In the genomic region with DNA sequence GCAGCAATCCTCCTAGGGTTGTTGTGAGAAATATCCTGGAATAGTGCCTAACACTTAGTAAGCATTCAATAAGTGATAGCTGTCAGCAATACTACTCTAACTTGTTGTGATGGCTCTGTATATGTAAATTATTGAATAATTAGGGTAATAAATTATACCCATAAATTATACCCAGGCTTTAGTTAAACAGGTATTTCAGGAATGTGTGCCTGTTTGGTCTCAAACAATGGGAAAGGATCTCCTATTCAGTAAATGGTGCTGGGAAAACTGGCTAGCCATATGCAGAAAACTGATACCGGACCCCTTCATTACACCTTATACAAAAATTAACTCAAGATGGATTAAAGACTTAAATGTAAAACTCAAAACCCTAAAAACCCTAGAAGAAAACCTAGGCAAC, we compare ENCODE assay signal across 39 cellular contexts. TPM values are rescaled to one million over a fixed set of nuclear protein-coding genes. Genes with fewer than 3 reads are reported as not detected.
"Had no signal": no experiment of that assay in that cellular context is flagged by ENCODE, and none has a peak within 500 bp of the region (broad histone marks: within the 10 kb centered on the region; RNA-seq: fewer than 3 reads in every experiment).

No MANE protein-coding gene starts in this region.

- H3K36me3 Mint-ChIP-seq: activated CD4-positive, alpha-beta memory T cell treated with anti-CD3 and anti-CD28 coated beads for 36 hours; activated naive CD4-positive, alpha-beta T cell treated with anti-CD3 and anti-CD28 coated beads, Interleukin-2, amount 50 U/mL, for 72 hours; activated naive CD8-positive, alpha-beta T cell treated with anti-CD3 and anti-CD28 coated beads for 36 hours; brain had no signal

- FAIRE-seq: astrocyte, bronchial epithelial cell, TTC549 had no signal

- H3K36me3 ChIP-seq: adrenal gland, cardiac muscle cell had no signal

- DNase-seq: activated B cell treated with CpG ODN at 0.5 μM for 24 hours; activated CD4-positive, alpha-beta memory T cell treated with anti-CD3 and anti-CD28 coated beads for 36 hours; activated CD4-positive, alpha-beta T cell treated with anti-CD3 and anti-CD28 coated beads for 4 hours; activated CD4-positive, alpha-beta T cell treated with anti-CD3 and anti-CD28 coated beads, Interleukin-2, amount 10 ng/mL, durations not matched to agents 24 days and 14 days; activated CD4-positive, alpha-beta T cell treated with anti-CD3 and anti-CD28 coated beads, Interleukin-2, amount 50 U/mL, for 1 hour; activated CD4-positive, alpha-beta T cell treated with anti-CD3 and anti-CD28 coated beads, Interleukin-2, amount 50 U/mL, for 4 hours; activated CD4-positive, CD25-positive, alpha-beta regulatory T cell treated with anti-CD3 and anti-CD28 coated beads, Interleukin-2, amount 50 U/mL, for 72 hours; activated CD8-positive, alpha-beta memory T cell treated with anti-CD3 and anti-CD28 coated beads, Interleukin-2, amount 50 U/mL, for 4 hours; activated CD8-positive, alpha-beta T cell treated with anti-CD3 and anti-CD28 coated beads for 36 hours; activated effector memory CD4-positive, alpha-beta T cell treated with anti-CD3 and anti-CD28 coated beads, Interleukin-2, amount 50 U/mL, for 16 hours; activated gamma-delta T cell treated with Interleukin-2 at 50 U/mL for 16 hours; activated naive CD4-positive, alpha-beta T cell; activated naive CD4-positive, alpha-beta T cell treated with anti-CD3 and anti-CD28 coated beads for 36 hours; activated naive CD4-positive, alpha-beta T cell treated with anti-CD3 and anti-CD28 coated beads, Interleukin-2, amount 50 U/mL, for 16 hours; activated naive CD8-positive, alpha-beta T cell treated with anti-CD3 and anti-CD28 coated beads for 36 hours; activated T-cell treated with anti-CD3 and anti-CD28 coated beads for 4 hours; activated T-cell treated with anti-CD3 and anti-CD28 coated beads, Interleukin-2, amount 50 U/mL, for 1 hour; activated T-cell treated with anti-CD3 and anti-CD28 coated beads, Interleukin-2, amount 50 U/mL, for 4 hours; activated T-cell treated with anti-CD3 and anti-CD28 coated beads, Interleukin-2, amount 50 U/mL, for 72 hours; adrenal gland; amniotic stem cell; aorta; caudate nucleus; cerebellar nuclear complex; T-helper 2 cell; T-helper 9 cell had no signal

- ATAC-seq: activated CD8-positive, alpha-beta T cell treated with anti-CD3 and anti-CD28 coated beads for 36 hours; activated naive CD4-positive, alpha-beta T cell treated with anti-CD3 and anti-CD28 coated beads, Interleukin-2, amount 50 U/mL, for 72 hours; activated T-cell treated with anti-CD3 and anti-CD28 coated beads, Interleukin-2, amount 50 U/mL, for 4 hours; activated T-cell treated with anti-CD3 and anti-CD28 coated beads, Interleukin-2, amount 50 U/mL, for 72 hours; activated T-helper 17 cell treated with anti-CD3 and anti-CD28 coated beads, Interleukin-2, amount 50 U/mL, for 72 hours had no signal

- H3K27ac Mint-ChIP-seq: activated B cell treated with CpG ODN at 0.5 μM for 24 hours; activated CD4-positive, alpha-beta memory T cell treated with anti-CD3 and anti-CD28 coated beads for 36 hours; activated CD4-positive, alpha-beta T cell treated with anti-CD3 and anti-CD28 coated beads, Interleukin-2, amount 10 ng/mL, durations not matched to agents 24 days and 14 days; activated CD8-positive, alpha-beta T cell treated with anti-CD3 and anti-CD28 coated beads for 36 hours; activated naive CD4-positive, alpha-beta T cell treated with anti-CD3 and anti-CD28 coated beads for 36 hours; activated naive CD4-positive, alpha-beta T cell treated with anti-CD3 and anti-CD28 coated beads, Interleukin-2, amount 50 U/mL, for 72 hours; activated naive CD8-positive, alpha-beta T cell treated with anti-CD3 and anti-CD28 coated beads for 36 hours; activated T-cell treated with anti-CD3 and anti-CD28 coated beads, Interleukin-2, amount 50 U/mL, for 72 hours; activated T-helper 1 cell treated with anti-CD3 and anti-CD28 coated beads, Interleukin-12 subunit alpha, Interleukin-12 subunit beta, Interleukin-2, Interleukin-4 antibody, amounts not matched to agents 30 ng/mL and 10 ng/mL and 1 ng/mL, durations not matched to agents 14 hours and 24 hours and 36 hours; activated T-helper 17 cell treated with anti-CD3 and anti-CD28 coated beads, Interleukin-2, amount 50 U/mL, for 72 hours; brain; T-helper 1 cell treated with Interleukin-12 subunit alpha and Interleukin-12 subunit beta and Interleukin-4 antibody, amounts not matched to agents 30 μg/mL and 1 μg/mL, for 36 hours; T-helper 2 cell treated with Interferon-gamma antibody and Interleukin-4, amounts not matched to agents 5 μg/mL and 100 μg/mL, for 36 hours had no signal

- H3K9me3 ChIP-seq: adrenal gland had no signal

- H3K27me3 ChIP-seq: adrenal gland, cardiac muscle cell had no signal

- H3K4me1 ChIP-seq: adrenal gland had no signal

- H3K4me3 ChIP-seq: adrenal gland, cardiac muscle cell had no signal

- H3K4me3 Mint-ChIP-seq: activated B cell treated with CpG ODN at 0.5 μM for 24 hours; activated CD4-positive, alpha-beta memory T cell treated with anti-CD3 and anti-CD28 coated beads for 36 hours; activated CD4-positive, alpha-beta T cell treated with anti-CD3 and anti-CD28 coated beads, Interleukin-2, amount 10 ng/mL, durations not matched to agents 24 days and 14 days; activated CD8-positive, alpha-beta T cell treated with anti-CD3 and anti-CD28 coated beads for 36 hours; activated naive CD4-positive, alpha-beta T cell treated with anti-CD3 and anti-CD28 coated beads for 36 hours; activated naive CD8-positive, alpha-beta T cell treated with anti-CD3 and anti-CD28 coated beads for 36 hours; activated T-cell treated with anti-CD3 and anti-CD28 coated beads, Interleukin-2, amount 50 U/mL, for 4 hours; activated T-cell treated with anti-CD3 and anti-CD28 coated beads, Interleukin-2, amount 50 U/mL, for 72 hours; activated T-helper 1 cell treated with anti-CD3 and anti-CD28 coated beads, Interleukin-12 subunit alpha, Interleukin-12 subunit beta, Interleukin-2, Interleukin-4 antibody, amounts not matched to agents 30 ng/mL and 10 ng/mL and 1 ng/mL, durations not matched to agents 14 hours and 24 hours and 36 hours; activated T-helper 17 cell treated with anti-CD3 and anti-CD28 coated beads, Interleukin-2, amount 50 U/mL, for 72 hours; brain; central memory CD8-positive, alpha-beta T cell; T-helper 1 cell treated with Interleukin-12 subunit alpha and Interleukin-12 subunit beta and Interleukin-4 antibody, amounts not matched to agents 30 μg/mL and 1 μg/mL, for 36 hours; T-helper 2 cell treated with Interferon-gamma antibody and Interleukin-4, amounts not matched to agents 5 μg/mL and 100 μg/mL, for 36 hours had no signal

- H3K4me1 Mint-ChIP-seq: activated B cell treated with CpG ODN at 0.5 μM for 24 hours; activated CD4-positive, alpha-beta T cell treated with anti-CD3 and anti-CD28 coated beads, Interleukin-2, amount 10 ng/mL, durations not matched to agents 24 days and 14 days; activated naive CD8-positive, alpha-beta T cell treated with anti-CD3 and anti-CD28 coated beads for 36 hours; activated T-helper 17 cell treated with anti-CD3 and anti-CD28 coated beads, Interleukin-2, amount 50 U/mL, for 72 hours; central memory CD8-positive, alpha-beta T cell had no signal

- H3K27ac ChIP-seq: adrenal gland, cardiac muscle cell, VCaP had no signal

- H3K9me3 Mint-ChIP-seq: activated CD4-positive, alpha-beta T cell treated with anti-CD3 and anti-CD28 coated beads, Interleukin-2, amount 10 ng/mL, durations not matched to agents 24 days and 14 days; activated CD8-positive, alpha-beta T cell treated with anti-CD3 and anti-CD28 coated beads for 36 hours; activated naive CD4-positive, alpha-beta T cell treated with anti-CD3 and anti-CD28 coated beads for 36 hours; activated T-cell treated with anti-CD3 and anti-CD28 coated beads, Interleukin-2, amount 50 U/mL, for 4 hours; activated T-cell treated with anti-CD3 and anti-CD28 coated beads, Interleukin-2, amount 50 U/mL, for 72 hours; activated T-helper 1 cell treated with anti-CD3 and anti-CD28 coated beads, Interleukin-12 subunit alpha, Interleukin-12 subunit beta, Interleukin-2, Interleukin-4 antibody, amounts not matched to agents 30 ng/mL and 10 ng/mL and 1 ng/mL, durations not matched to agents 14 hours and 24 hours and 36 hours; activated T-helper 17 cell treated with anti-CD3 and anti-CD28 coated beads, Interleukin-2, amount 50 U/mL, for 72 hours; central memory CD8-positive, alpha-beta T cell; T-helper 1 cell treated with Interleukin-12 subunit alpha and Interleukin-12 subunit beta and Interleukin-4 antibody, amounts not matched to agents 30 μg/mL and 1 μg/mL, for 36 hours; T-helper 2 cell treated with Interferon-gamma antibody and Interleukin-4, amounts not matched to agents 5 μg/mL and 100 μg/mL, for 36 hours had no signal

RNA-seq across cellular contexts. Expression of a gene that starts 14.8 kb away (rescaled TPM):
- total RNA-seq: activated B cell treated with CpG ODN at 0.5 μM for 24 hours; activated CD4-positive, alpha-beta T cell treated with anti-CD3 and anti-CD28 coated beads, Interleukin-2, amount 10 ng/mL, durations not matched to agents 24 days and 14 days; activated CD8-positive, alpha-beta memory T cell treated with anti-CD3 and anti-CD28 coated beads for 36 hours; activated naive CD4-positive, alpha-beta T cell treated with anti-CD3 and anti-CD28 coated beads, Interleukin-2, amount 50 U/mL, for 72 hours; activated naive CD8-positive, alpha-beta T cell treated with anti-CD3 and anti-CD28 coated beads for 36 hours had no signal
